In the genomic region with DNA sequence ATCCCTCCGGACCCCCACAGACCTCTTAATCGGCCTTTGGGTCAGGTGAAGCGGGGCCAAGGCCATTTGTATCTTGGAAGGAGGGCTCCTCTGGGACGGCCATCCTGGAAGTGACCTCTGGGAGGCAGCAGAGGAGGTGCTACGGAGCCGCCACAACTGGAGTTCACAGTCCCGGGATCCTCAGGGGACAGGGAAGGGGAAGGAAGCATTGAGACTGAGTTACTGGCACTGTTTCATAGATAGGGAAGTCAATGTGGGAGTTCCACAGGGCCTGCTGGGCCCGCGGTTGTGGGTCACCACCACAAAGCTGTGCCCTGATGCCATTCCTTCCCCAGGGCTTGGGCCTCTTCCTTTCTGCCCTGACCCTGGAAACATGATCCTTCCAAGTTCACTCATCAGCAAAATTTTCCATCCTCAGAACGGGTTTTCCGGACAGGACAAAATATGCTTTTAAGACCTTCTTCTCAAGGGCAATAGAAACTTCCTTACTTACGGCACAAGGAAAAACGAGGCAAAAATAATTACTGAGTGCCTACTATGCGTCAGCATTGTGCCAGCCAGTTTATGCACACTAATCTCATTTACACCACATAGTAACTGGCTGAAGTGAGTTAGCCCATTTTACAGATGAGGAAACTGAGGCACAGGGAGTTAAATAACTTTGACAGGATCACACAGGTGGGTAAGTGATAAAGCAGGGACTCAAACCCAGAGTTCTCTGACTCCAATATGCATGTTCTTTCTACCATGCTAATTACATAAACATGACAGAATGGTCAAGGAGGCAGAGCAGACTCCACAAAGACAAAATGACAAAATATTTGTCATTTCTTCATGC, we compare ENCODE assay signal across 8 cellular contexts.
DNase-seq lines count a peak whose midpoint lies in the region; TF ChIP-seq lines count a peak whose summit lies in the region.

No MANE protein-coding gene starts in this region.

- intact Hi-C loops in Calu3 (cut with micrococcal nuclease; ENCODE audit: unreplicated experiment): loop anchor here (2.0 kb wide), 3 partner anchors 18 to 170 kb away; no protein-coding TSS in a partner anchor
- intact Hi-C loops in esophagus squamous epithelium (cut with DNase I): loop anchor here (10.0 kb wide), 1 partner anchor 130 kb away; no protein-coding TSS in a partner anchor
- intact Hi-C loops in spleen (cut with DNase I; ENCODE audit: low total_unique reads): no loop called here

- H3K36me3 Mint-ChIP-seq in Calu3 (ENCODE audit: insufficient read depth, unreplicated experiment) (no peaks in the 10 kb centered on the region), nephron progenitor cell (ENCODE audit: low read depth) (no peaks in the 10 kb centered on the region)

- H3K27ac Mint-ChIP-seq in Calu3 (ENCODE audit: unreplicated experiment): no peak overlapping the region
- H3K27ac Mint-ChIP-seq in nephron progenitor cell: no peak overlapping the region

- H3K9me3 Mint-ChIP-seq in Calu3 (ENCODE audit: low read depth, unreplicated experiment) (no peaks in the 10 kb centered on the region), nephron progenitor cell (no peaks in the 10 kb centered on the region)

- H3K4me3 Mint-ChIP-seq in Calu3 (ENCODE audit: low read depth, unreplicated experiment): no peak overlapping the region
- no peak overlapping the region for H3K4me3 Mint-ChIP-seq in nephron progenitor cell

- DNase-seq in Calu3: peak; percentile 74
- DNase-seq in NCI-H69 (lab: John Stamatoyannopoulos, UW): peak; percentile 50
- no peak for DNase-seq in esophagus squamous epithelium (lab: John Stamatoyannopoulos, UW)
- peak; percentile 60 for DNase-seq in nephron progenitor cell
- DNase-seq in stimulated activated CD8-positive, alpha-beta memory T cell treated with anti-CD3 and anti-CD28 coated beads, Interleukin-4, amount 100 ng/mL, for 48 hours: no peak
- DNase-seq in ureter (ENCODE audit: low spot score): no peak
- no peak for DNase-seq in NCI-H1048 (lab: John Stamatoyannopoulos, UW)
- no peak for DNase-seq in spleen

- no peaks in the 10 kb centered on the region for H3K27me3 ChIP-seq in esophagus squamous epithelium
- no peaks in the 10 kb centered on the region for H3K27me3 ChIP-seq in spleen (replicated peaks in 1 of 7)

- H3K27ac ChIP-seq in esophagus squamous epithelium (no peak overlapping the region), spleen (peak overlapping the region in 2 of 8 donors; percentile 19 to 56)

- no TSS peak for BruUV-seq in Calu3 (replicated peaks; lab: Mats Ljungman, UMichigan)

- H3K36me3 ChIP-seq in esophagus squamous epithelium (no peaks in the 10 kb centered on the region), spleen (no peaks in the 10 kb centered on the region)

- CTCF ChIA-PET in Calu3 (lab: Charles Lee): interaction anchor here (0.8 to 1.9 kb wide), 7 partner anchors 17 to 287 kb away, joined by 3 to 12 read pairs (median 3); partner anchors contain the start of gene UNC5CL

- 58 to 77% methylated on average over 7 to 8 of the region's 14 CpGs for WGBS in esophagus squamous epithelium, 2 donors
- 35 to 61% (median 50%) methylated on average over 10 to 14 of the region's 14 CpGs for WGBS in spleen, 5 donors

- TF ChIP-seq POLR2A in esophagus squamous epithelium (IDR thresholded peaks at IDR 0.05) (no peak), spleen (IDR thresholded peaks at IDR 0.05) (no peak)

- peaks cover 30% of the 10 kb centered on the region for H3K27me3 Mint-ChIP-seq in Calu3 (ENCODE audit: unreplicated experiment)
- peaks cover 36% of the 10 kb centered on the region for H3K27me3 Mint-ChIP-seq in nephron progenitor cell (ENCODE audit: low read depth, poor library complexity)

- no peak overlapping the region for H3K4me3 ChIP-seq in esophagus squamous epithelium
- no peak overlapping the region for H3K4me3 ChIP-seq in spleen

- TF ChIP-seq CTCF in Calu3 (IDR thresholded peaks at IDR 0.05; ENCODE audit: unreplicated experiment) (peak; percentile 71), esophagus squamous epithelium (IDR thresholded peaks at IDR 0.05) (peak in 4 of 6 experiments; percentile 34 to 58 (median 43)), nephron progenitor cell (IDR thresholded peaks at IDR 0.05) (peak; percentile 51), spleen (IDR thresholded peaks at IDR 0.05 in 8 of 11, conservative IDR thresholded peaks at IDR 0.05 in 3 of 11) (peak in 4 of 11 experiments; percentile 19 to 43 (median 30))

- H3K4me1 ChIP-seq in esophagus squamous epithelium (no peaks in the 10 kb centered on the region), spleen (peaks cover 0 to 8% (median 0%) of the 10 kb centered on the region in 6 donors)

- H3K9me3 ChIP-seq in esophagus squamous epithelium (no peaks in the 10 kb centered on the region), spleen (no peaks in the 10 kb centered on the region)

- H3K4me1 Mint-ChIP-seq in Calu3 (ENCODE audit: low read depth, unreplicated experiment) (no peaks in the 10 kb centered on the region), nephron progenitor cell (peaks cover 51% of the 10 kb centered on the region)

Comparison
In these comparisons a context has a peak if more than half of its experiments do, and no peak if none do; other contexts are left out.
1. DNase-seq: peak in Calu3 (single experiment), NCI-H69 (single experiment) and nephron progenitor cell (single experiment); none in esophagus squamous epithelium (single experiment), stimulated activated CD8-positive, alpha-beta memory T cell treated with anti-CD3 and anti-CD28 coated beads, Interleukin-4, amount 100 ng/mL, for 48 hours (single experiment), ureter (single experiment), NCI-H1048 (single experiment) and spleen (single experiment).